In genomic region chr16:56478228-56479049, GRCh38 we compare ENCODE assay signal across 1 cellular context.
A peak's percentile ranks its signal among the peaks of the same experiment; 100 is the strongest.
TF ChIP-seq lines count a peak whose summit lies in the region.

No MANE protein-coding gene starts in this region.

TF ChIP-seq in K562, 482 proteins besides CTCF, POLR2A, EP300 and RAD21 (continues in another document):
- TF ChIP-seq E2F6 (IDR thresholded peaks at IDR 0.05; ENCODE audit: borderline replicate concordance in 1 of 2, extremely low read depth in 1 of 2, insufficient read depth in 1 of 2, insufficient read length in 1 of 2, low read depth in 1 of 2, low read length in 1 of 2, poor library complexity in 1 of 2, severe bottlenecking in 1 of 2) (no peak), ZNF644 (tag; IDR thresholded peaks at IDR 0.05; ENCODE audit: low read depth) (no peak), E2F3 (CRISPR knock-in tag; IDR thresholded peaks at IDR 0.05) (no peak), ZNF121 (CRISPR knock-in tag; conservative IDR thresholded peaks at IDR 0.05) (no peak), MEF2D (tag; conservative IDR thresholded peaks at IDR 0.05; ENCODE audit: low read depth) (0 out of 2 replicates have a peak, but pooled peaks have one; percentile 33), U2AF2 (optimal IDR thresholded peaks at IDR 0.05; ENCODE audit: low read depth, low read length) (no peak), HIVEP1 (CRISPR knock-in tag; IDR thresholded peaks at IDR 0.05) (no peak), BHLHE40 (IDR thresholded peaks at IDR 0.05; ENCODE audit: low read length) (no peak), GATA2 (CRISPR knock-in tag; IDR thresholded peaks at IDR 0.05) (no peak), ZNF778 (CRISPR knock-in tag; IDR thresholded peaks at IDR 0.05) (no peak), ZNF764 (CRISPR knock-in tag; IDR thresholded peaks at IDR 0.05; ENCODE audit: low read depth) (no peak), PREB (CRISPR knock-in tag; IDR thresholded peaks at IDR 0.05) (no peak), CLOCK (CRISPR knock-in tag; IDR thresholded peaks at IDR 0.05; ENCODE audit: borderline replicate concordance) (no peak), TRIM25 (IDR thresholded peaks at IDR 0.05; ENCODE audit: borderline replicate concordance) (no peak), ZBTB1 (CRISPR knock-in tag; IDR thresholded peaks at IDR 0.05; ENCODE audit: borderline replicate concordance, low read depth) (no peak), ZNF23 (CRISPR knock-in tag; IDR thresholded peaks at IDR 0.05) (no peak), ZNF311 (CRISPR knock-in tag; IDR thresholded peaks at IDR 0.05) (no peak), ZNF707 (CRISPR knock-in tag; conservative IDR thresholded peaks at IDR 0.05) (no peak), GABPB2 (CRISPR knock-in tag; conservative IDR thresholded peaks at IDR 0.05) (no peak), GTF2A2 (tag; IDR thresholded peaks at IDR 0.05) (peak; percentile 60), RERE (CRISPR knock-in tag; IDR thresholded peaks at IDR 0.05; ENCODE audit: borderline replicate concordance) (no peak), ID3 (CRISPR knock-in tag; IDR thresholded peaks at IDR 0.05) (no peak), ID3 (tag; IDR thresholded peaks at IDR 0.05) (no peak), SIN3B (IDR thresholded peaks at IDR 0.05; ENCODE audit: low read depth) (no peak), RBM25 (IDR thresholded peaks at IDR 0.05; ENCODE audit: low read depth, low read length, severe bottlenecking) (no peak), FOSL1 (tag; conservative IDR thresholded peaks at IDR 0.05) (no peak), MTA2 (IDR thresholded peaks at IDR 0.05; ENCODE audit: low read depth) (no peak), TCF3 (CRISPR knock-in tag; IDR thresholded peaks at IDR 0.05) (no peak), ZNF384 (IDR thresholded peaks at IDR 0.05; ENCODE audit: low read depth, low read length) (no peak), LARP7 (IDR thresholded peaks at IDR 0.05) (no peak), CREB3 (tag; conservative IDR thresholded peaks at IDR 0.05; ENCODE audit: low read depth) (no peak), CEBPG (CRISPR knock-in tag; IDR thresholded peaks at IDR 0.05) (peak; percentile 79), CEBPG (tag; conservative IDR thresholded peaks at IDR 0.05 in 1 of 2, IDR thresholded peaks at IDR 0.05 in 1 of 2) (peak; percentile 83 to 97; a peak in 3 of 4 replicates), ARID1B (IDR thresholded peaks at IDR 0.05) (peak; percentile 60; the same call in 1 of the 2 replicates), HNRNPL (IDR thresholded peaks at IDR 0.05; ENCODE audit: low read depth, low read length) (no peak), CREB3L1 (IDR thresholded peaks at IDR 0.05; ENCODE audit: borderline replicate concordance, low read depth) (no peak), NR2C2 (CRISPR knock-in tag; IDR thresholded peaks at IDR 0.05) (no peak), NR2C2 (tag; IDR thresholded peaks at IDR 0.05) (peak; percentile 63; the same call in 1 of the 2 replicates), POLR3A (IDR thresholded peaks at IDR 0.05; ENCODE audit: borderline replicate concordance, extremely low read depth, insufficient read depth, insufficient read length) (no peak), GTF2B (IDR thresholded peaks at IDR 0.05; ENCODE audit: extremely low read depth, insufficient read length) (no peak), KLF1 (tag; IDR thresholded peaks at IDR 0.05) (no peak), NRF1 (conservative IDR thresholded peaks at IDR 0.05 in 1 of 2, IDR thresholded peaks at IDR 0.05 in 1 of 2) (no peak), SMARCB1 (IDR thresholded peaks at IDR 0.05; ENCODE audit: insufficient read length, low read depth) (no peak), SMARCA4 (IDR thresholded peaks at IDR 0.05) (peak; percentile 47; the same call in 1 of the 2 replicates), SIN3A (IDR thresholded peaks at IDR 0.05; ENCODE audit: borderline replicate concordance in 2 of 2, control insufficient read depth in 1 of 2, low read depth in 2 of 2, low read length in 2 of 2) (no peak), TARDBP (IDR thresholded peaks at IDR 0.05) (no peak), HCFC1 (IDR thresholded peaks at IDR 0.05; ENCODE audit: low read depth, low read length) (no peak), HOMEZ (CRISPR knock-in tag; IDR thresholded peaks at IDR 0.05) (no peak)
